ENCODE assay signal across 9 cellular contexts in genomic region chr1:98323906-98324358, GRCh38.
DNase-seq lines count a peak whose midpoint lies in the region; ATAC-seq lines count a peak whose summit lies in the region.
"Had no signal": no experiment of that assay in that cellular context is flagged by ENCODE, and none has a peak within 500 bp of the region (broad histone marks: within the 10 kb centered on the region; RNA-seq: fewer than 3 reads in every experiment).

No MANE protein-coding gene starts in this region.

- POLR2A ChIA-PET in activated CD4-positive, alpha-beta T cell treated with anti-CD3 and anti-CD28 coated beads for 36 hours (lab: Charles Lee): no interaction called here

- H3K4me1 Mint-ChIP-seq in activated CD4-positive, alpha-beta T cell treated with anti-CD3 and anti-CD28 coated beads for 36 hours: peaks cover 12% of the 10 kb centered on the region
- peaks cover 11% of the 10 kb centered on the region for H3K4me1 Mint-ChIP-seq in T-helper 2 cell treated with Interferon-gamma antibody and Interleukin-4, amounts not matched to agents 5 μg/mL and 100 μg/mL, for 36 hours (ENCODE audit: low read depth)
- H3K4me1 Mint-ChIP-seq in stimulated activated naive CD8-positive, alpha-beta T cell treated with anti-CD3 and anti-CD28 coated beads, Interleukin-15, amount 100 ng/mL, for 72 hours: no peaks in the 10 kb centered on the region
- H3K4me1 Mint-ChIP-seq: B cell had no signal

- no peak for ATAC-seq in activated CD4-positive, alpha-beta T cell treated with anti-CD3 and anti-CD28 coated beads for 36 hours
- ATAC-seq in left cardiac atrium (peak; percentile 77 to 78), GM19467 (IDR thresholded peaks at IDR 0.05; ENCODE audit: unreplicated experiment) (no peak)
- peak; percentile 42 for ATAC-seq in stimulated activated naive CD8-positive, alpha-beta T cell treated with anti-CD3 and anti-CD28 coated beads, Interleukin-15, amount 100 ng/mL, for 72 hours

- H3K36me3 Mint-ChIP-seq in activated CD4-positive, alpha-beta T cell treated with anti-CD3 and anti-CD28 coated beads for 36 hours (ENCODE audit: low read depth): no peaks in the 10 kb centered on the region
- H3K36me3 Mint-ChIP-seq in T-helper 2 cell treated with Interferon-gamma antibody and Interleukin-4, amounts not matched to agents 5 μg/mL and 100 μg/mL, for 36 hours (ENCODE audit: low read depth): no peaks in the 10 kb centered on the region

- H3K27ac Mint-ChIP-seq in activated CD4-positive, alpha-beta T cell treated with anti-CD3 and anti-CD28 coated beads for 36 hours: no peak overlapping the region
- no peak overlapping the region for H3K27ac Mint-ChIP-seq in T-helper 2 cell treated with Interferon-gamma antibody and Interleukin-4, amounts not matched to agents 5 μg/mL and 100 μg/mL, for 36 hours
- H3K27ac Mint-ChIP-seq in stimulated activated naive CD8-positive, alpha-beta T cell treated with anti-CD3 and anti-CD28 coated beads, Interleukin-15, amount 100 ng/mL, for 72 hours: peak overlapping the region in 1 of 2 donors; percentile 0
- H3K27ac Mint-ChIP-seq: B cell had no signal

- H3K9me3 Mint-ChIP-seq in activated CD4-positive, alpha-beta T cell treated with anti-CD3 and anti-CD28 coated beads for 36 hours (ENCODE audit: low read depth): no peaks in the 10 kb centered on the region
- H3K9me3 Mint-ChIP-seq in T-helper 2 cell treated with Interferon-gamma antibody and Interleukin-4, amounts not matched to agents 5 μg/mL and 100 μg/mL, for 36 hours: no peaks in the 10 kb centered on the region
- H3K9me3 Mint-ChIP-seq in stimulated activated naive CD8-positive, alpha-beta T cell treated with anti-CD3 and anti-CD28 coated beads, Interleukin-15, amount 100 ng/mL, for 72 hours: no peaks in the 10 kb centered on the region

- no peak overlapping the region for H3K4me3 Mint-ChIP-seq in activated CD4-positive, alpha-beta T cell treated with anti-CD3 and anti-CD28 coated beads for 36 hours
- H3K4me3 Mint-ChIP-seq in T-helper 2 cell treated with Interferon-gamma antibody and Interleukin-4, amounts not matched to agents 5 μg/mL and 100 μg/mL, for 36 hours: peak overlapping the region; percentile 14
- no peak overlapping the region for H3K4me3 Mint-ChIP-seq in stimulated activated naive CD8-positive, alpha-beta T cell treated with anti-CD3 and anti-CD28 coated beads, Interleukin-15, amount 100 ng/mL, for 72 hours
- H3K4me3 Mint-ChIP-seq: B cell had no signal

- intact Hi-C loops in activated CD4-positive, alpha-beta T cell treated with anti-CD3 and anti-CD28 coated beads for 36 hours (cut with DNase I, micrococcal nuclease): no loop called here
- intact Hi-C loops in left cardiac atrium (cut with DNase I): no loop called here
- intact Hi-C loops in posterior cingulate gyrus (cut with DNase I): no loop called here

- DNase-seq in activated CD4-positive, alpha-beta T cell treated with anti-CD3 and anti-CD28 coated beads for 36 hours: peak; percentile 6
- DNase-seq in activated CD4-positive, alpha-beta T cell treated with anti-CD3 and anti-CD28 coated beads for 1 hour: no peak
- no peak for DNase-seq in T-helper 2 cell treated with Interferon-gamma antibody and Interleukin-4, amounts not matched to agents 5 μg/mL and 100 μg/mL, for 36 hours (ENCODE audit: low spot score)
- DNase-seq in left cardiac atrium (peak; percentile 38), posterior cingulate gyrus (no peak), NCI-H345 treated with DMSO at 0.1 percent for 48 hours (lab: John Stamatoyannopoulos, UW; ENCODE audit: unreplicated experiment) (no peak)
- no peak for DNase-seq in stimulated activated naive CD8-positive, alpha-beta T cell treated with anti-CD3 and anti-CD28 coated beads, Interleukin-15, amount 100 ng/mL, for 72 hours

- no peaks in the 10 kb centered on the region for H3K27me3 Mint-ChIP-seq in activated CD4-positive, alpha-beta T cell treated with anti-CD3 and anti-CD28 coated beads for 36 hours
- peaks cover 2% of the 10 kb centered on the region for H3K27me3 Mint-ChIP-seq in T-helper 2 cell treated with Interferon-gamma antibody and Interleukin-4, amounts not matched to agents 5 μg/mL and 100 μg/mL, for 36 hours (ENCODE audit: low read depth)
- H3K27me3 Mint-ChIP-seq in stimulated activated naive CD8-positive, alpha-beta T cell treated with anti-CD3 and anti-CD28 coated beads, Interleukin-15, amount 100 ng/mL, for 72 hours: no peaks in the 10 kb centered on the region
- H3K27me3 Mint-ChIP-seq: B cell had no signal

- CTCF ChIA-PET in activated CD4-positive, alpha-beta T cell treated with anti-CD3 and anti-CD28 coated beads for 36 hours (lab: Charles Lee): no interaction called here

Comparison
In these comparisons a context has a peak if more than half of its experiments do, and no peak if none do; other contexts are left out.
1. DNase-seq: peak in activated CD4-positive, alpha-beta T cell treated with anti-CD3 and anti-CD28 coated beads for 36 hours (single experiment) and left cardiac atrium (single experiment); none in activated CD4-positive, alpha-beta T cell treated with anti-CD3 and anti-CD28 coated beads for 1 hour (single experiment), T-helper 2 cell treated with Interferon-gamma antibody and Interleukin-4, amounts not matched to agents 5 μg/mL and 100 μg/mL, for 36 hours (single experiment), stimulated activated naive CD8-positive, alpha-beta T cell treated with anti-CD3 and anti-CD28 coated beads, Interleukin-15, amount 100 ng/mL, for 72 hours (0 of 2), posterior cingulate gyrus (0 of 10) and NCI-H345 treated with DMSO at 0.1 percent for 48 hours (single experiment).
2. ATAC-seq: peak in left cardiac atrium (2 of 2) and stimulated activated naive CD8-positive, alpha-beta T cell treated with anti-CD3 and anti-CD28 coated beads, Interleukin-15, amount 100 ng/mL, for 72 hours (single experiment); none in activated CD4-positive, alpha-beta T cell treated with anti-CD3 and anti-CD28 coated beads for 36 hours (single experiment) and GM19467 (single experiment).